In the genomic region with DNA sequence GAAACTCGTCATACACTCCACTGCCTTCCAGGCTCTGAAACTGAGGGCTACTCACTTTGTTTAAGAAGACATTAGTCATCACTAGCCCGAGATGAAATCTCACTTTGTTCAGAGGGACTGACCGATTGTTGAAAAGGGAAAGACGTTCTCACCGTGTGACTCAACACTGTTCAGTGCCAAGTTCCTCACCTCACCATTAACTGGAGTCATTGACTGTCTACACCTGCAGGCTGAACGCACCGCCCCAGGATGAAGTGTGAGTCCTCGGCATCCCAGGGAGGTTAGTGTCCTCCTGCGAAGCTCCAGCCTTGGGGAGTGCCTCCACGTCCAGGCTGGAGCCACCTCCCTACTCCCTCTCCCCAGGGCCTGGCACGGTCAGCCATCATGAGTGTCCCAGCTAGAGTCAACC, we compare ENCODE assay signal across 10 cellular contexts. TPM values are rescaled to one million over a fixed set of nuclear protein-coding genes. Genes with fewer than 3 reads are reported as not detected.
DNase-seq lines count a peak whose midpoint lies in the region; ATAC-seq and TF ChIP-seq lines count a peak whose summit lies in the region.
"Had no signal": no experiment of that assay in that cellular context is flagged by ENCODE, and none has a peak within 500 bp of the region (broad histone marks: within the 10 kb centered on the region; RNA-seq: fewer than 3 reads in every experiment).

No MANE protein-coding gene starts in this region.

- H3K9me3 Mint-ChIP-seq in natural killer cell: no peaks in the 10 kb centered on the region
- H3K9me3 Mint-ChIP-seq: activated naive CD8-positive, alpha-beta T cell treated with anti-CD3 and anti-CD28 coated beads, Interleukin-2, amount 10 ng/mL, durations not matched to agents 7 days and 5 days had no signal

- peak; percentile 13 for DNase-seq in D341Med (ENCODE audit: low spot score)
- peak; percentile 96 for DNase-seq in HT1080 (ENCODE audit: low read depth)
- DNase-seq in astrocyte of the spinal cord (ENCODE audit: low read depth, low spot score): peak; percentile 86
- peak; percentile 20 to 92 for DNase-seq in lung microvascular endothelial cell (ENCODE audit: low read depth in 2 of 2)
- no peak for DNase-seq in NCI-H446 (lab: John Stamatoyannopoulos, UW)
- DNase-seq in natural killer cell: no peak
- no peak for DNase-seq in stimulated activated CD4-positive, alpha-beta T cell treated with anti-CD3 and anti-CD28 coated beads, Interleukin-1b, Interleukin-23, amount 100 ng/mL, for 48 hours
- no peak for DNase-seq in activated CD8-positive, alpha-beta memory T cell treated with anti-CD3 and anti-CD28 coated beads, Interleukin-2, amount 50 U/mL, for 4 hours
- DNase-seq: activated naive CD8-positive, alpha-beta T cell treated with anti-CD3 and anti-CD28 coated beads, Interleukin-2, amount 10 ng/mL, durations not matched to agents 7 days and 5 days; naive B cell had no signal

- no peak overlapping the region for H3K4me3 ChIP-seq in astrocyte of the spinal cord (ENCODE audit: low read depth, low read length)

- ATAC-seq in natural killer cell: no peak

- in situ Hi-C loops in astrocyte of the spinal cord (cut with HindIII; ENCODE audit: low sequenced_read_pairs): no loop called here

- no peak overlapping the region for H3K4me3 Mint-ChIP-seq in natural killer cell
- H3K4me3 Mint-ChIP-seq: activated naive CD8-positive, alpha-beta T cell treated with anti-CD3 and anti-CD28 coated beads, Interleukin-2, amount 10 ng/mL, durations not matched to agents 7 days and 5 days; naive B cell had no signal

- TF ChIP-seq CTCF in astrocyte of the spinal cord (IDR thresholded peaks at IDR 0.05; ENCODE audit: low read depth, low read length): no peak
- no peak for TF ChIP-seq CTCF in natural killer cell (IDR thresholded peaks at IDR 0.05)

- H3K27me3 Mint-ChIP-seq in natural killer cell (ENCODE audit: low read depth in 2 of 2): peaks cover 0 to 9% of the 10 kb centered on the region in 2 donors
- H3K27me3 Mint-ChIP-seq: activated naive CD8-positive, alpha-beta T cell treated with anti-CD3 and anti-CD28 coated beads, Interleukin-2, amount 10 ng/mL, durations not matched to agents 7 days and 5 days had no signal

- H3K36me3 Mint-ChIP-seq in natural killer cell: no peaks in the 10 kb centered on the region
- H3K36me3 Mint-ChIP-seq: activated naive CD8-positive, alpha-beta T cell treated with anti-CD3 and anti-CD28 coated beads, Interleukin-2, amount 10 ng/mL, durations not matched to agents 7 days and 5 days; naive B cell had no signal

- no peak overlapping the region for H3K27ac Mint-ChIP-seq in natural killer cell
- H3K27ac Mint-ChIP-seq: activated naive CD8-positive, alpha-beta T cell treated with anti-CD3 and anti-CD28 coated beads, Interleukin-2, amount 10 ng/mL, durations not matched to agents 7 days and 5 days; naive B cell had no signal

- H3K4me1 Mint-ChIP-seq in natural killer cell: no peaks in the 10 kb centered on the region
- H3K4me1 Mint-ChIP-seq: activated naive CD8-positive, alpha-beta T cell treated with anti-CD3 and anti-CD28 coated beads, Interleukin-2, amount 10 ng/mL, durations not matched to agents 7 days and 5 days; naive B cell had no signal

- intact Hi-C loops in natural killer cell (cut with micrococcal nuclease): no loop called here

RNA-seq across cellular contexts. Expression of gene FADD, which starts 30.4 kb away (rescaled TPM):
- total RNA-seq in HT1080 (2014; rRNA removed; shearing (Covaris generic)): 67.1 and 81.0 TPM in 2 replicates
- 31.7 and 34.3 TPM in 2 replicates for polyA plus RNA-seq in HT1080 (2015; cell fraction: cytosol; rRNA removed)
- 18.3 and 20.7 TPM in 2 replicates for polyA plus RNA-seq in HT1080 (2015; cell fraction: nucleus; rRNA removed)
- total RNA-seq in lung microvascular endothelial cell (38.4 and 45.2 TPM in 2 replicates), natural killer cell (1 to 10 TPM; 7.8 to 9.2 (median 9.0) TPM)

RNA-seq across cellular contexts. Expression of gene PPFIA1, which starts 37.0 kb away (rescaled TPM):
- total RNA-seq in HT1080 (2014; rRNA removed; shearing (Covaris generic)): 27.7 and 28.2 TPM in 2 replicates
- polyA plus RNA-seq in HT1080 (2015; cell fraction: cytosol; rRNA removed): 17.2 and 20.9 TPM in 2 replicates
- 29.7 and 34.9 TPM in 2 replicates for polyA plus RNA-seq in HT1080 (2015; cell fraction: nucleus; rRNA removed)
- total RNA-seq in lung microvascular endothelial cell: 23.8 and 32.7 TPM in 2 replicates
- 10 to 100 TPM; 42.1 to 75.4 (median 51.7) TPM for total RNA-seq in natural killer cell

Comparison
In these comparisons a context has a peak if more than half of its experiments do, and no peak if none do; other contexts are left out.
1. DNase-seq: peak in D341Med (single experiment), HT1080 (single experiment), astrocyte of the spinal cord (single experiment) and lung microvascular endothelial cell (2 of 2); none in NCI-H446 (0 of 2), natural killer cell (single experiment), stimulated activated CD4-positive, alpha-beta T cell treated with anti-CD3 and anti-CD28 coated beads, Interleukin-1b, Interleukin-23, amount 100 ng/mL, for 48 hours (single experiment) and activated CD8-positive, alpha-beta memory T cell treated with anti-CD3 and anti-CD28 coated beads, Interleukin-2, amount 50 U/mL, for 4 hours (single experiment).